ENCODE assay signal across 2 cellular contexts in genomic region chr11:130637566-130637965, GRCh38.
TF ChIP-seq lines count a peak whose summit lies in the region.

No MANE protein-coding gene starts in this region.

TF ChIP-seq in A549, 52 proteins besides CTCF, POLR2A, EP300 and RAD21:
- TF ChIP-seq KDM1A (IDR thresholded peaks at IDR 0.05; ENCODE audit: low read depth) (peak; percentile 95), CHD4 (IDR thresholded peaks at IDR 0.05; ENCODE audit: borderline replicate concordance) (peak; percentile 82; the same call in 1 of the 2 replicates), HDAC2 (IDR thresholded peaks at IDR 0.05) (peak; percentile 88), NR3C1 (IDR thresholded peaks at IDR 0.05) (no peak)
TF ChIP-seq in A549: peak in this region for 3.

TF ChIP-seq in HCT116, 20 proteins besides CTCF, POLR2A, EP300 and RAD21:
- no peak for TF ChIP-seq ATF3 (IDR thresholded peaks at IDR 0.05)
- TF ChIP-seq FOSL1 (IDR thresholded peaks at IDR 0.05; ENCODE audit: low read depth): no peak
